ENCODE assay signal across 19 cellular contexts in the genomic region with DNA sequence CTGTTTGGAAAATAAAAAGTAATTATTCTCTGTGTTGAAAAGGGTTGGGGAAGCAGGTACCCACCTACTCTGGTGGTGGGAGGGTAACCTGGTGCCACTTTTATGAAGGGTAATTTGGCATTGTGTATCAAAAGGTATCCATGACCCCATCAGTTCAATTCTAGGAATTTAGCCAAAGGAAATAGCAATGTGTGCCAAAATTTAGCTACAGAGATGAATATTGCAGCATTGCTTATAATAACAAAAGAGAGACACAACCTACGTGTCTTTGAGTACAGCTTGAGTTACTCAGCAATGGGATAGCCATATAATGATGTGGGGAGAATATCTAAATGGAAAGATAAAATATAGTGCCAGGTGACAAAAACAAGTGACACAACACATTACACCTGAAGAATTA.
"Had no signal": no experiment of that assay in that cellular context is flagged by ENCODE, and none has a peak within 500 bp of the region (broad histone marks: within the 10 kb centered on the region; RNA-seq: fewer than 3 reads in every experiment).

No MANE protein-coding gene starts in this region.

- H3K4me1 Mint-ChIP-seq: activated B cell treated with CpG ODN at 0.5 μM for 24 hours; activated CD4-positive, alpha-beta T cell treated with anti-CD3 and anti-CD28 coated beads, Interleukin-2, amount 10 ng/mL, durations not matched to agents 24 days and 14 days; naive thymus-derived CD8-positive, alpha-beta T cell; stimulated activated effector memory CD8-positive, alpha-beta T cell treated with anti-CD3 and anti-CD28 coated beads, Interleukin-12 subunit alpha, Interleukin-12 subunit beta, amount 100 ng/mL, for 72 hours had no signal

- H3K27ac ChIP-seq: cardiac muscle cell, colonic mucosa, epithelial cell of prostate, right atrium auricular region, thyroid gland had no signal

- DNase-seq: activated B cell treated with CpG ODN at 0.5 μM for 24 hours; activated CD4-positive, alpha-beta T cell treated with anti-CD3 and anti-CD28 coated beads, Interleukin-2, amount 10 ng/mL, durations not matched to agents 24 days and 14 days; activated effector memory CD4-positive, alpha-beta T cell treated with Interleukin-2 at 50 U/mL for 16 hours; activated T-cell treated with anti-CD3 and anti-CD28 coated beads, Interleukin-2, amount 50 U/mL, for 1 hour; colonic mucosa; effector memory CD4-positive, alpha-beta T cell; glutamatergic neuron; mammary epithelial cell; nucleus accumbens; thyroid gland had no signal

- H3K4me1 ChIP-seq: right atrium auricular region, thyroid gland had no signal

- H3K4me3 Mint-ChIP-seq: activated B cell treated with CpG ODN at 0.5 μM for 24 hours; activated CD4-positive, alpha-beta T cell treated with anti-CD3 and anti-CD28 coated beads, Interleukin-2, amount 10 ng/mL, durations not matched to agents 24 days and 14 days; naive thymus-derived CD8-positive, alpha-beta T cell; stimulated activated effector memory CD8-positive, alpha-beta T cell treated with anti-CD3 and anti-CD28 coated beads, Interleukin-12 subunit alpha, Interleukin-12 subunit beta, amount 100 ng/mL, for 72 hours; T-helper 1 cell treated with Interleukin-12 subunit alpha and Interleukin-12 subunit beta and Interleukin-4 antibody, amounts not matched to agents 30 μg/mL and 1 μg/mL, for 36 hours had no signal

- H3K9me3 Mint-ChIP-seq: activated B cell treated with CpG ODN at 0.5 μM for 24 hours; activated CD4-positive, alpha-beta T cell treated with anti-CD3 and anti-CD28 coated beads, Interleukin-2, amount 10 ng/mL, durations not matched to agents 24 days and 14 days; activated naive CD4-positive, alpha-beta T cell treated with anti-CD3 and anti-CD28 coated beads, Interleukin-2, amount 50 U/mL, for 72 hours; naive thymus-derived CD8-positive, alpha-beta T cell; stimulated activated effector memory CD8-positive, alpha-beta T cell treated with anti-CD3 and anti-CD28 coated beads, Interleukin-12 subunit alpha, Interleukin-12 subunit beta, amount 100 ng/mL, for 72 hours; T-helper 1 cell treated with Interleukin-12 subunit alpha and Interleukin-12 subunit beta and Interleukin-4 antibody, amounts not matched to agents 30 μg/mL and 1 μg/mL, for 36 hours had no signal

- H3K36me3 Mint-ChIP-seq: activated naive CD4-positive, alpha-beta T cell treated with anti-CD3 and anti-CD28 coated beads, Interleukin-2, amount 50 U/mL, for 72 hours; naive thymus-derived CD8-positive, alpha-beta T cell; stimulated activated effector memory CD8-positive, alpha-beta T cell treated with anti-CD3 and anti-CD28 coated beads, Interleukin-12 subunit alpha, Interleukin-12 subunit beta, amount 100 ng/mL, for 72 hours had no signal

- H3K4me3 ChIP-seq: cardiac muscle cell, colonic mucosa, mucosa of descending colon, right atrium auricular region, smooth muscle cell, thyroid gland had no signal

- H3K27me3 Mint-ChIP-seq: activated CD4-positive, alpha-beta T cell treated with anti-CD3 and anti-CD28 coated beads, Interleukin-2, amount 10 ng/mL, durations not matched to agents 24 days and 14 days had no signal

- H3K36me3 ChIP-seq: cardiac muscle cell, colonic mucosa, right atrium auricular region, thyroid gland had no signal

- H3K9me3 ChIP-seq: colonic mucosa, mucosa of descending colon, right atrium auricular region, thyroid gland had no signal

- H3K4me2 ChIP-seq: smooth muscle cell had no signal

- H3K27ac Mint-ChIP-seq: activated B cell treated with CpG ODN at 0.5 μM for 24 hours; activated CD4-positive, alpha-beta T cell treated with anti-CD3 and anti-CD28 coated beads, Interleukin-2, amount 10 ng/mL, durations not matched to agents 24 days and 14 days; activated naive CD4-positive, alpha-beta T cell treated with anti-CD3 and anti-CD28 coated beads, Interleukin-2, amount 50 U/mL, for 72 hours; naive thymus-derived CD8-positive, alpha-beta T cell; stimulated activated effector memory CD8-positive, alpha-beta T cell treated with anti-CD3 and anti-CD28 coated beads, Interleukin-12 subunit alpha, Interleukin-12 subunit beta, amount 100 ng/mL, for 72 hours; T-helper 1 cell treated with Interleukin-12 subunit alpha and Interleukin-12 subunit beta and Interleukin-4 antibody, amounts not matched to agents 30 μg/mL and 1 μg/mL, for 36 hours had no signal

- H3K27me3 ChIP-seq: colonic mucosa, right atrium auricular region, thyroid gland had no signal
